Comparison of ENCODE assay signal across 1 cellular context in the genomic region with DNA sequence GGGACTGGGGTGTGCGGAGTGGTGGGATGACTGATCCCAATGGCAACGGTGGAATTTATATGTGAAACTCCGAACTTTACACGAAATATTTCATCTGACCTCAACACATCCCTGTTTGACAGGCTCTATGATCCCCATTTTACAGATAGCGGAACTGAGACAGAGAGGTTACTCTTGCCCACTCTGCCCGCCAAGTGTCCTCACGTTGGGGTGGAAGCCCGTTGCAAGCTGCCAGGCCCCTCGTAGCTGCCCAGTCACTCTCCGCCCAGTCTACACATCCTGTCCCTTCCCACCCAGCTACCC.
TF ChIP-seq lines count a peak whose summit lies in the region.

No MANE protein-coding gene starts in this region.

TF ChIP-seq in GM23338, 12 proteins besides CTCF, POLR2A, EP300 and RAD21 (continued from another document):
- TF ChIP-seq, protein P1, sequence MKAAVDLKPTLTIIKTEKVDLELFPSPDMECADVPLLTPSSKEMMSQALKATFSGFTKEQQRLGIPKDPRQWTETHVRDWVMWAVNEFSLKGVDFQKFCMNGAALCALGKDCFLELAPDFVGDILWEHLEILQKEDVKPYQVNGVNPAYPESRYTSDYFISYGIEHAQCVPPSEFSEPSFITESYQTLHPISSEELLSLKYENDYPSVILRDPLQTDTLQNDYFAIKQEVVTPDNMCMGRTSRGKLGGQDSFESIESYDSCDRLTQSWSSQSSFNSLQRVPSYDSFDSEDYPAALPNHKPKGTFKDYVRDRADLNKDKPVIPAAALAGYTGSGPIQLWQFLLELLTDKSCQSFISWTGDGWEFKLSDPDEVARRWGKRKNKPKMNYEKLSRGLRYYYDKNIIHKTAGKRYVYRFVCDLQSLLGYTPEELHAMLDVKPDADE (IDR thresholded peaks at IDR 0.05) = no peak
- TF ChIP-seq NANOG (IDR thresholded peaks at IDR 0.05; ENCODE audit: borderline replicate concordance) (no peak), POLR2AphosphoS5 (IDR thresholded peaks at IDR 0.05; ENCODE audit: low read depth) (no peak), STAT1 (IDR thresholded peaks at IDR 0.05; ENCODE audit: unreplicated experiment) (no peak), JUNB (IDR thresholded peaks at IDR 0.05; ENCODE audit: unreplicated experiment) (no peak)
- TF ChIP-seq, protein P2, sequence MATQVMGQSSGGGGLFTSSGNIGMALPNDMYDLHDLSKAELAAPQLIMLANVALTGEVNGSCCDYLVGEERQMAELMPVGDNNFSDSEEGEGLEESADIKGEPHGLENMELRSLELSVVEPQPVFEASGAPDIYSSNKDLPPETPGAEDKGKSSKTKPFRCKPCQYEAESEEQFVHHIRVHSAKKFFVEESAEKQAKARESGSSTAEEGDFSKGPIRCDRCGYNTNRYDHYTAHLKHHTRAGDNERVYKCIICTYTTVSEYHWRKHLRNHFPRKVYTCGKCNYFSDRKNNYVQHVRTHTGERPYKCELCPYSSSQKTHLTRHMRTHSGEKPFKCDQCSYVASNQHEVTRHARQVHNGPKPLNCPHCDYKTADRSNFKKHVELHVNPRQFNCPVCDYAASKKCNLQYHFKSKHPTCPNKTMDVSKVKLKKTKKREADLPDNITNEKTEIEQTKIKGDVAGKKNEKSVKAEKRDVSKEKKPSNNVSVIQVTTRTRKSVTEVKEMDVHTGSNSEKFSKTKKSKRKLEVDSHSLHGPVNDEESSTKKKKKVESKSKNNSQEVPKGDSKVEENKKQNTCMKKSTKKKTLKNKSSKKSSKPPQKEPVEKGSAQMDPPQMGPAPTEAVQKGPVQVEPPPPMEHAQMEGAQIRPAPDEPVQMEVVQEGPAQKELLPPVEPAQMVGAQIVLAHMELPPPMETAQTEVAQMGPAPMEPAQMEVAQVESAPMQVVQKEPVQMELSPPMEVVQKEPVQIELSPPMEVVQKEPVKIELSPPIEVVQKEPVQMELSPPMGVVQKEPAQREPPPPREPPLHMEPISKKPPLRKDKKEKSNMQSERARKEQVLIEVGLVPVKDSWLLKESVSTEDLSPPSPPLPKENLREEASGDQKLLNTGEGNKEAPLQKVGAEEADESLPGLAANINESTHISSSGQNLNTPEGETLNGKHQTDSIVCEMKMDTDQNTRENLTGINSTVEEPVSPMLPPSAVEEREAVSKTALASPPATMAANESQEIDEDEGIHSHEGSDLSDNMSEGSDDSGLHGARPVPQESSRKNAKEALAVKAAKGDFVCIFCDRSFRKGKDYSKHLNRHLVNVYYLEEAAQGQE (IDR thresholded peaks at IDR 0.05; ENCODE audit: unreplicated experiment) = no peak
